In the genomic region with DNA sequence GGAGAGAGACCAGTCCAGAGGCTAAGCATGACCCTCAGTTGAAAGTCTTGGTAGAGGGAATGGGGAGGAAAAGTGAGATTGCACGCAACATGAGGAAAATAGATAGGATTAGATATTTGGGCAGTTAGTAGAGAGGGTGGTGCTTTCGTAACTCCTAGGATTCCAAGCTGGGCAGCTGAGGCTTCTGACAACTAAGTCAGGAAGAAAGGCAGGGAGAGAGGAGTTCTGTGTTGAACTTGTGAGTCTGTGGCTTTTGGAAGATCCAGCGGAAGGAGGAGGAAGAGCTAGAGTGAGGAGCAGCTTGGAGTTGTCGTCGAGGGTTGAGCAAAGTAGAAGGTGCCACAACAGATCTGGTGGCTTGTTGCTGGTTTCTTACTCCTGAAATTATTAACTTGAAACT, we compare ENCODE assay signal across 1 cellular context.
TF ChIP-seq lines count a peak whose summit lies in the region.

No MANE protein-coding gene starts in this region.

TF ChIP-seq in H1, 55 proteins besides CTCF, POLR2A, EP300 and RAD21:
- TF ChIP-seq CHD7 (IDR thresholded peaks at IDR 0.05; ENCODE audit: insufficient replicate concordance, low read length) (no peak), NRF1 (IDR thresholded peaks at IDR 0.05; ENCODE audit: low read depth, low read length) (no peak), SRF (IDR thresholded peaks at IDR 0.05; ENCODE audit: low read depth, low read length) (no peak), PHF8 (conservative IDR thresholded peaks at IDR 0.05; ENCODE audit: low read depth, low read length) (no peak), SAP30 (IDR thresholded peaks at IDR 0.05; ENCODE audit: insufficient read depth, insufficient replicate concordance, low read length) (no peak), KDM4A (IDR thresholded peaks at IDR 0.05; ENCODE audit: low read depth, low read length, severe bottlenecking) (no peak), CHD1 (IDR thresholded peaks at IDR 0.05; ENCODE audit: low read depth, low read length) (no peak), JUND (IDR thresholded peaks at IDR 0.05; ENCODE audit: low read length) (no peak), CTBP2 (IDR thresholded peaks at IDR 0.05; ENCODE audit: borderline replicate concordance, insufficient read depth, insufficient read length, low read length) (no peak), BCL11A (IDR thresholded peaks at IDR 0.05; ENCODE audit: low read depth in 2 of 2, low read length in 2 of 2) (no peak), BRCA1 (IDR thresholded peaks at IDR 0.05; ENCODE audit: low read depth, low read length) (no peak), SIX5 (IDR thresholded peaks at IDR 0.05; ENCODE audit: low read depth, low read length) (no peak), KDM5A (IDR thresholded peaks at IDR 0.05; ENCODE audit: low read length) (no peak), HDAC6 (IDR thresholded peaks at IDR 0.05; ENCODE audit: low read depth, low read length) (no peak), RBBP5 (IDR thresholded peaks at IDR 0.05; ENCODE audit: borderline replicate concordance, low read depth, low read length) (no peak)
- TF ChIP-seq, protein P1, sequence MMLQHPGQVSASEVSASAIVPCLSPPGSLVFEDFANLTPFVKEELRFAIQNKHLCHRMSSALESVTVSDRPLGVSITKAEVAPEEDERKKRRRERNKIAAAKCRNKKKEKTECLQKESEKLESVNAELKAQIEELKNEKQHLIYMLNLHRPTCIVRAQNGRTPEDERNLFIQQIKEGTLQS (IDR thresholded peaks at IDR 0.05; ENCODE audit: insufficient read depth, low read depth, low read length) = no peak
TF ChIP-seq in H1: peak in this region for 0.
